Comparison of ENCODE assay signal across 14 cellular contexts in the genomic region with DNA sequence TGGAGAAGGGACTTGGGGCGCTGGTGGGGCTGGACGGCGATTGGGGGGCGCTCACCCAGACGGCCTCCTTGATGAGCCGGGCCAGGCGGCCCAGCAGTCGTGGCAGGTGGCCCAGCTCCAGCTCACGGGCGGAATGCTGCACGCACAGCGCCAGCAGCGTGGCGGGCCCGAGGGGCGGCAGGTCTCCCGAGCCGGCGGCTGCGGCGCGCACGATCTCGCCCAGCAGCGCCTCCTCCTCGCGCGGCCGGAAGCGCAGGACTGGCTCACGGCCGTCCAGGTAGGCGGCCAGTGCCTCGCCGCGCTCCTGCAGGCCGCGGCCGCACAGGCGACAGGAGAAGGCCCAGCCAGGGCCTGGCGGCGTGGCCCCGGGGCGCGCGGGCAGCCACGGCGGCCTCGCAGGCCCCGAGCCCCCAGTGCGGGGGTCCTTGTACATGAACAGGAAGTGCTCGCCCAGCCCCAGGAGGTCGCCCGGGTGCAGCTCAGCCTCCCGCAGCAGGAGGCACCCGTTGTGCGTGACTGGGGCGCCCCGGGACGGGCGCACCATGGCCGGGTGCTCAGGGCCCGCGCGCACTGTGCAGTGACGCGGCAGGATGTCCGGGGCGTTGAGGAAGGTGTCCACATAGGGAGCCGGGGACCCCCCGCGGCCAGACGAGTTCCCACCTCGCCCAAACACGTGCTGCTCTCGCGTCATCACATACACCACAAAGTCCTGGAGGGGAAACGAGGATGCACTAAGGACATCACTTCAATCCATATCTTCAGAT. TPM values are rescaled to one million over a fixed set of nuclear protein-coding genes. Genes with fewer than 3 reads are reported as not detected.
DNase-seq lines count a peak whose midpoint lies in the region; TF ChIP-seq lines count a peak whose summit lies in the region.
"Had no signal": no experiment of that assay in that cellular context is flagged by ENCODE, and none has a peak within 500 bp of the region (broad histone marks: within the 10 kb centered on the region; RNA-seq: fewer than 3 reads in every experiment).

No MANE protein-coding gene starts in this region.

- TF ChIP-seq POLR2A in tibial nerve (IDR thresholded peaks at IDR 0.05) = no peak

- TF ChIP-seq EP300 in tibial nerve (IDR thresholded peaks at IDR 0.05) = no peak

- H3K36me3 ChIP-seq in HUES6 (ENCODE audit: control insufficient read depth, insufficient read depth, low read length) = no peaks in the 10 kb centered on the region
- H3K36me3 ChIP-seq in endocrine pancreas (ENCODE audit: control insufficient read depth, insufficient read depth, low read length) = no peaks in the 10 kb centered on the region
- peaks cover 0 to 4% (median 0%) of the 10 kb centered on the region in 3 donors for H3K36me3 ChIP-seq in tibial nerve

- H3K27me3 ChIP-seq in HUES6 (ENCODE audit: control insufficient read depth, insufficient read depth, low read length) = no peaks in the 10 kb centered on the region
- no peaks in the 10 kb centered on the region for H3K27me3 ChIP-seq in endocrine pancreas (ENCODE audit: control insufficient read depth, insufficient read depth, low read length)
- H3K27me3 ChIP-seq in tibial nerve = no peaks in the 10 kb centered on the region

- H3K9me3 ChIP-seq in HUES6 (ENCODE audit: control insufficient read depth, insufficient read depth, low read depth, low read length) (no peaks in the 10 kb centered on the region), endocrine pancreas (ENCODE audit: control insufficient read depth, low read length) (no peaks in the 10 kb centered on the region), tibial nerve (no peaks in the 10 kb centered on the region)

- peak overlapping the region; percentile 19; the same call in 1 of the 2 replicates for H3K4me3 ChIP-seq in HUES6 (ENCODE audit: low read depth, low read length)
- no peak overlapping the region for H3K4me3 ChIP-seq in endocrine pancreas (ENCODE audit: control insufficient read depth, insufficient read depth, low read length)
- H3K4me3 ChIP-seq in skin epidermis = peak overlapping the region; percentile 14 to 46 (median 31)
- H3K4me3 ChIP-seq in tibial nerve = peak overlapping the region in 2 of 4 donors; percentile 23 to 24

- H3K27ac ChIP-seq in HUES6 (ENCODE audit: low read depth, low read length) (no peak overlapping the region), skin epidermis (peak overlapping the region in 16 of 21 experiments; percentile 22 to 77 (median 52)), tibial nerve (peak overlapping the region in 1 of 4 donors; percentile 56)
- H3K27ac ChIP-seq: VCaP had no signal

- DNase-seq in left kidney (ENCODE audit: low read depth, low spot score) (peak; percentile 71), Ammon's horn (ENCODE audit: low spot score) (no peak), tibial nerve (ENCODE audit: low spot score in 2 of 2) (no peak)
- no peak for DNase-seq in stimulated activated CD4-positive, alpha-beta T cell treated with anti-CD3 and anti-CD28 coated beads, Interleukin-4, amount 100 ng/mL, for 24 hours
- DNase-seq: activated effector memory CD4-positive, alpha-beta T cell treated with anti-CD3 and anti-CD28 coated beads, Interleukin-2, amount 50 U/mL, for 16 hours; NCI-H2029 treated with DMSO at 0.1 percent for 48 hours; NCI-H69; SW 1271 had no signal

- TF ChIP-seq CTCF in tibial nerve (IDR thresholded peaks at IDR 0.05) = no peak

- WGBS in tibial nerve, 2 donors = 61 to 75% methylated on average over 48 to 61 of the region's 78 CpGs

- peaks cover 2% of the 10 kb centered on the region; the same call in 1 of the 2 replicates for H3K4me1 ChIP-seq in HUES6 (ENCODE audit: control insufficient read depth, insufficient read depth, low read length)
- no peaks in the 10 kb centered on the region for H3K4me1 ChIP-seq in endocrine pancreas (ENCODE audit: control insufficient read depth, insufficient read depth, low read length)
- peaks cover 0 to 18% (median 8%) of the 10 kb centered on the region in 4 donors for H3K4me1 ChIP-seq in tibial nerve

- H3K9ac ChIP-seq in HUES6 (ENCODE audit: low read length) (no peak overlapping the region), endocrine pancreas (ENCODE audit: control insufficient read depth, insufficient read depth, low read length) (peak overlapping the region; percentile 15)

RNA-seq across cellular contexts. Expression of a gene that starts 9.5 kb away (rescaled TPM):
- 1 to 10 TPM; 2.7 to 7.2 (median 5.9) TPM for total RNA-seq in tibial nerve

RNA-seq across cellular contexts. Expression of a gene that starts 11.3 kb away (rescaled TPM):
- 10 to 100 TPM; 12.3 to 23.3 (median 19.8) TPM for total RNA-seq in tibial nerve
- total RNA-seq: HT1080 had no signal

RNA-seq across cellular contexts. Expression of a gene that starts 17.6 kb away (rescaled TPM):
- total RNA-seq in tibial nerve = under 1 TPM in 2 of 4 donors, not detected in 2; 0.21 to 0.30 TPM
- total RNA-seq: HT1080; natural killer cell treated with Interleukin-12 subunit alpha and Interleukin-12 subunit beta and Interleukin-15 and Interleukin-18, amount 100 ng/mL, for 72 hours had no signal

RNA-seq across cellular contexts. Expression of a gene that starts 23.4 kb away (rescaled TPM):
- 1 to 10 TPM in 3 of 4 donors, under 1 TPM in 1; 0.98 to 4.2 (median 2.4) TPM for total RNA-seq in tibial nerve
- total RNA-seq: HT1080 had no signal

RNA-seq across cellular contexts. Expression of a gene that starts 26.3 kb away (rescaled TPM):
- total RNA-seq in tibial nerve = not detected
- total RNA-seq: HT1080; natural killer cell treated with Interleukin-12 subunit alpha and Interleukin-12 subunit beta and Interleukin-15 and Interleukin-18, amount 100 ng/mL, for 72 hours had no signal
